In genomic region chr11:121536116-121536515, GRCh38 we compare ENCODE assay signal across 18 cellular contexts.
"Had no signal": no experiment of that assay in that cellular context is flagged by ENCODE, and none has a peak within 500 bp of the region (broad histone marks: within the 10 kb centered on the region; RNA-seq: fewer than 3 reads in every experiment).

No MANE protein-coding gene starts in this region.

- H3K4me3 Mint-ChIP-seq: nephron progenitor cell; stimulated activated naive B cell treated with anti-CD40 and anti-IgM and Interleukin-4, amounts not matched to agents 10 μg/mL and 1 μg/mL and 100 μg/mL, for 72 hours had no signal

- H3K27me3 Mint-ChIP-seq: brain; stimulated activated naive B cell treated with anti-CD40 and anti-IgM and Interleukin-4, amounts not matched to agents 10 μg/mL and 1 μg/mL and 100 μg/mL, for 72 hours had no signal

- H3K27me3 ChIP-seq: esophagus muscularis mucosa, spleen, transverse colon had no signal

- H3K4me3 ChIP-seq: esophagus muscularis mucosa, psoas muscle, spleen, transverse colon had no signal

- H3K9me3 Mint-ChIP-seq: activated naive CD4-positive, alpha-beta T cell treated with anti-CD3 and anti-CD28 coated beads, Interleukin-2, amount 50 U/mL, for 72 hours; activated T-helper 2 cell treated with anti-CD3 and anti-CD28 coated beads, Interferon-gamma antibody, Interleukin-2, Interleukin-4, amounts not matched to agents 10 μg/mL and 5 μg/mL and 100 μg/mL, durations not matched to agents 14 hours and 24 hours and 36 hours; stimulated activated naive B cell treated with anti-CD40 and anti-IgM and Interleukin-4, amounts not matched to agents 10 μg/mL and 1 μg/mL and 100 μg/mL, for 72 hours had no signal

- H3K27ac ChIP-seq: esophagus muscularis mucosa, psoas muscle, spleen, transverse colon, VCaP had no signal

- H3K4me1 Mint-ChIP-seq: nephron progenitor cell had no signal

- H3K4me1 ChIP-seq: psoas muscle, transverse colon had no signal

- H3K27ac Mint-ChIP-seq: activated T-helper 2 cell treated with anti-CD3 and anti-CD28 coated beads, Interferon-gamma antibody, Interleukin-2, Interleukin-4, amounts not matched to agents 10 μg/mL and 5 μg/mL and 100 μg/mL, durations not matched to agents 14 hours and 24 hours and 36 hours; nephron progenitor cell; stimulated activated naive B cell treated with anti-CD40 and anti-IgM and Interleukin-4, amounts not matched to agents 10 μg/mL and 1 μg/mL and 100 μg/mL, for 72 hours had no signal

- DNase-seq: activated CD4-positive, alpha-beta T cell treated with anti-CD3 and anti-CD28 coated beads for 48 hours; activated CD8-positive, alpha-beta memory T cell treated with anti-CD3 and anti-CD28 coated beads for 24 hours; amniotic stem cell; cerebellar nuclear complex; dermis blood vessel endothelial cell; nephron progenitor cell; psoas muscle; spleen; stimulated activated CD4-positive, alpha-beta T cell treated with anti-CD3 and anti-CD28 coated beads, Interleukin-1b, Interleukin-23, amount 100 ng/mL, for 48 hours; stimulated activated naive B cell treated with anti-CD40 and anti-IgM and Interleukin-4, amounts not matched to agents 10 μg/mL and 1 μg/mL and 100 μg/mL, for 72 hours; T1000; transverse colon had no signal

- H3K36me3 ChIP-seq: esophagus muscularis mucosa had no signal

- ATAC-seq: activated naive CD4-positive, alpha-beta T cell treated with anti-CD3 and anti-CD28 coated beads, Interleukin-2, amount 50 U/mL, for 72 hours; psoas muscle; sciatic nerve; stimulated activated naive B cell treated with anti-CD40 and anti-IgM and Interleukin-4, amounts not matched to agents 10 μg/mL and 1 μg/mL and 100 μg/mL, for 72 hours had no signal

- H3K9me3 ChIP-seq: esophagus muscularis mucosa, psoas muscle, transverse colon had no signal
